Comparison of ENCODE assay signal across 23 cellular contexts in genomic region chr2:9203876-9204275, GRCh38. TPM values are rescaled to one million over a fixed set of nuclear protein-coding genes. Genes with fewer than 3 reads are reported as not detected.
A peak's percentile ranks its signal among the peaks of the same experiment; 100 is the strongest.
DNase-seq lines count a peak whose midpoint lies in the region; ATAC-seq, FAIRE-seq and TF ChIP-seq lines count a peak whose summit lies in the region.
"Had no signal": no experiment of that assay in that cellular context is flagged by ENCODE, and none has a peak within 500 bp of the region (broad histone marks: within the 10 kb centered on the region; RNA-seq: fewer than 3 reads in every experiment).

No MANE protein-coding gene starts in this region.

- POLR2A ChIA-PET in HepG2 (lab: Yijun Ruan, JAX), result interaction anchor here (1.4 to 7.9 kb wide), 3 partner anchors 25 to 133 kb away, joined by 6 to 92 read pairs (median 11); no protein-coding TSS in a partner anchor

- WGBS in HepG2 (ENCODE audit: low lambda C conversion rate), result 74% methylated on average over 5 of the region's 5 CpGs
- WGBS in right lobe of liver (ENCODE audit: insufficient coverage, low coverage, low lambda C conversion rate, missing lambda C conversion rate), result 68% methylated on average over 5 of the region's 5 CpGs

- in situ Hi-C loops in HepG2 (cut with HindIII; ENCODE audit: extremely low pct_ligation_motif_present, low pct_unique_long_range_greater_than_20kb), result loop anchor here (10.0 kb wide), 2 partner anchors 59 to 131 kb away; no protein-coding TSS in a partner anchor

- H3K27me3 ChIP-seq in HepG2 (ENCODE audit: control insufficient read depth in 1 of 2, insufficient read depth in 2 of 2, low read length in 2 of 2), result no peaks in the 10 kb centered on the region; a peak in 1 of 5 replicates
- no peaks in the 10 kb centered on the region for H3K27me3 ChIP-seq in right lobe of liver
- H3K27me3 ChIP-seq: BLaER1 had no signal

- no peak overlapping the region for H3K4me2 ChIP-seq in HepG2 (ENCODE audit: low read depth, low read length)
- H3K4me2 ChIP-seq: BLaER1, GM23338 had no signal

- FAIRE-seq in HepG2 (lab: Jason Lieb, UNC) (no peak), D721Med (lab: Jason Lieb, UNC) (no peak)
- FAIRE-seq: A204.1, GM12891, GM18507 had no signal

- H3K27me3 Mint-ChIP-seq in nephron (ENCODE audit: low read depth), result peaks cover 6% of the 10 kb centered on the region
- peaks cover 49 to 53% of the 10 kb centered on the region in 2 donors for H3K27me3 Mint-ChIP-seq in effector memory CD8-positive, alpha-beta T cell

- H3K9me3 ChIP-seq in HepG2 (ENCODE audit: low read length) (no peaks in the 10 kb centered on the region), right lobe of liver (no peaks in the 10 kb centered on the region)
- H3K9me3 ChIP-seq: BLaER1 had no signal

- H2AFZ ChIP-seq in HepG2 (ENCODE audit: low read length), result no peak overlapping the region
- H2AFZ ChIP-seq: GM23338 had no signal

- no peak overlapping the region for H3K9ac ChIP-seq in HepG2 (ENCODE audit: insufficient read depth, low read depth, low read length)
- H3K9ac ChIP-seq: BLaER1 had no signal

- H3K4me1 ChIP-seq in HepG2 (ENCODE audit: insufficient read depth, low read length) (peaks cover 58% of the 10 kb centered on the region), right lobe of liver (peaks cover 0 to 14% (median 3%) of the 10 kb centered on the region in 4 donors)

- no peak overlapping the region for H3K27ac ChIP-seq in HepG2 (ENCODE audit: extremely low read length, insufficient read depth, low read length)
- H3K27ac ChIP-seq in right lobe of liver, result no peak overlapping the region
- H3K27ac ChIP-seq: 22Rv1, BLaER1, C4-2B had no signal

- CTCF ChIA-PET in HepG2 (lab: Yijun Ruan, JAX; ENCODE audit: low intra/inter-chr PET ratio, low total read pairs), result no interaction called here

- TF ChIP-seq CTCF in HepG2 (CRISPR knock-in tag; IDR thresholded peaks at IDR 0.05) (no peak), right lobe of liver (IDR thresholded peaks at IDR 0.05) (no peak), nephron (IDR thresholded peaks at IDR 0.05; ENCODE audit: unreplicated experiment in 3 of 3) (no peak), D721Med (IDR thresholded peaks at IDR 0.05; ENCODE audit: insufficient read depth, missing control alignments) (no peak)

- no peaks in the 10 kb centered on the region for H3K36me3 Mint-ChIP-seq in nephron (ENCODE audit: low read depth)
- H3K36me3 Mint-ChIP-seq in effector memory CD8-positive, alpha-beta T cell (ENCODE audit: insufficient read depth), result peaks cover 2% of the 10 kb centered on the region
- H3K36me3 Mint-ChIP-seq: CD4-positive, CD25-positive, alpha-beta regulatory T cell; CD8-positive, alpha-beta T cell had no signal

- ATAC-seq in HepG2, result no peak
- no peak for ATAC-seq in right lobe of liver
- no peak for ATAC-seq in effector memory CD8-positive, alpha-beta T cell (replicated peaks)
- ATAC-seq: CD8-positive, alpha-beta T cell; GM23338; HCT116 had no signal

- H3K4me3 ChIP-seq in HepG2 (replicated peaks in 1 of 3; ENCODE audit: insufficient read depth in 1 of 3, low read depth in 2 of 3, low read length in 3 of 3) (no peak overlapping the region), right lobe of liver (no peak overlapping the region)
- H3K4me3 ChIP-seq: BLaER1, GM23338 had no signal

- no peak for TF ChIP-seq RAD21 in HepG2 (CRISPR knock-in tag; IDR thresholded peaks at IDR 0.05)

- H3K4me1 Mint-ChIP-seq in nephron, result peaks cover 23% of the 10 kb centered on the region
- H3K4me1 Mint-ChIP-seq in effector memory CD8-positive, alpha-beta T cell (ENCODE audit: low read depth in 2 of 2), result peaks cover 0 to 2% of the 10 kb centered on the region in 2 donors

- peaks cover 4% of the 10 kb centered on the region; the same call in 1 of the 2 replicates for H4K20me1 ChIP-seq in HepG2 (ENCODE audit: insufficient read depth, low read length)

- H3K79me2 ChIP-seq in HepG2 (ENCODE audit: insufficient read depth, low read length), result peaks cover 12% of the 10 kb centered on the region

- TF ChIP-seq POLR2A in HepG2 (IDR thresholded peaks at IDR 0.05; ENCODE audit: insufficient read depth in 1 of 2, low read depth in 2 of 2, low read length in 2 of 2) (no peak), right lobe of liver (IDR thresholded peaks at IDR 0.05) (no peak)

- H3K4me3 Mint-ChIP-seq in nephron, result peak overlapping the region; percentile 36 to 57 (median 45)
- H3K4me3 Mint-ChIP-seq in effector memory CD8-positive, alpha-beta T cell, result no peak overlapping the region
- H3K4me3 Mint-ChIP-seq: B cell; CD8-positive, alpha-beta T cell; GM23338; H9 had no signal

- intact Hi-C loops in HepG2 (cut with micrococcal nuclease; ENCODE audit: unreplicated experiment), result loop anchor here (2.0 to 5.0 kb wide), 2 partner anchors 37 to 219 kb away; partner anchors contain the start of genes CPSF3 and ITGB1BP1
- intact Hi-C loops in right lobe of liver (cut with DNase I), result loop anchor here in 1 of 2 donors (10.0 kb wide), 1 partner anchor 131 kb away; no protein-coding TSS in a partner anchor

- DNase-seq in HepG2 (ENCODE audit: low spot score) (no peak), right lobe of liver (no peak), renal cortical epithelial cell (ENCODE audit: low read depth) (peak; percentile 89), ureter (ENCODE audit: low spot score) (peak; percentile 28), NCI-H146 (lab: John Stamatoyannopoulos, UW) (no peak), D721Med (ENCODE audit: insufficient read length, low spot score) (no peak)
- no peak for DNase-seq in effector memory CD8-positive, alpha-beta T cell
- DNase-seq: CD4-positive, CD25-positive, alpha-beta regulatory T cell; CD8-positive, alpha-beta T cell; DMS53; DMS79 treated with DMSO at 0.1 percent for 48 hours; GF-D8; H9 had no signal

- TF ChIP-seq EP300 in HepG2 (IDR thresholded peaks at IDR 0.05; ENCODE audit: low read depth in 2 of 2, low read length in 2 of 2) (no peak), HepG2 (CRISPR knock-in tag; IDR thresholded peaks at IDR 0.05; ENCODE audit: borderline replicate concordance) (no peak)

- peak overlapping the region; percentile 47 to 94 (median 74) for H3K27ac Mint-ChIP-seq in nephron
- no peak overlapping the region for H3K27ac Mint-ChIP-seq in effector memory CD8-positive, alpha-beta T cell
- H3K27ac Mint-ChIP-seq: B cell; CD8-positive, alpha-beta T cell; GM23338; H9 had no signal

- no peaks in the 10 kb centered on the region for H3K36me3 ChIP-seq in HepG2 (replicated peaks in 1 of 2; ENCODE audit: control insufficient read depth in 1 of 2, insufficient read depth in 2 of 2, low read length in 2 of 2)
- no peaks in the 10 kb centered on the region for H3K36me3 ChIP-seq in right lobe of liver
- H3K36me3 ChIP-seq: BLaER1 had no signal

- H3K9me3 Mint-ChIP-seq in nephron, result no peaks in the 10 kb centered on the region
- no peaks in the 10 kb centered on the region for H3K9me3 Mint-ChIP-seq in effector memory CD8-positive, alpha-beta T cell
- H3K9me3 Mint-ChIP-seq: CD8-positive, alpha-beta T cell; GM23338; H9 had no signal

- BruUV-seq in HepG2 (replicated peaks; lab: Mats Ljungman, UMichigan), result no TSS peak

TF ChIP-seq in HepG2, 621 proteins besides CTCF, POLR2A, EP300 and RAD21:
- 0 out of 2 replicates have a peak, but pooled peaks have one; percentile 20 for TF ChIP-seq TCF7L2 (IDR thresholded peaks at IDR 0.05; ENCODE audit: low read depth, low read length)
- no peak for TF ChIP-seq ZNF350 (CRISPR knock-in tag; IDR thresholded peaks at IDR 0.05; ENCODE audit: borderline replicate concordance, low read depth)
- no peak for TF ChIP-seq ZSCAN21 (CRISPR knock-in tag; IDR thresholded peaks at IDR 0.05; ENCODE audit: borderline replicate concordance)
- TF ChIP-seq ZNF83 (CRISPR knock-in tag; IDR thresholded peaks at IDR 0.05; ENCODE audit: borderline replicate concordance), result no peak

RNA-seq across cellular contexts. Expression of gene ASAP2, which starts 2.7 kb away (rescaled TPM):
- total RNA-seq in HepG2 (2016; rRNA removed; fragmentation: Illumina TruSeq; extraction: Trizol) (7.3 and 7.5 TPM in 2 replicates), right lobe of liver (1 to 10 TPM; 2.4 to 5.2 (median 3.9) TPM), renal cortical epithelial cell (59.4 and 68.6 TPM in 2 replicates), ureter (42.1 TPM)
- total RNA-seq in HepG2 (2016; cell fraction: cytosol; rRNA removed; fragmentation: Illumina TruSeq; extraction: Trizol; ENCODE audit: low read depth), result 2.7 and 4.4 TPM in 2 replicates
- total RNA-seq in HepG2 (2016; cell fraction: insoluble cytoplasmic fraction; rRNA removed; fragmentation: Illumina TruSeq; extraction: Trizol), result 5.8 and 6.1 TPM in 2 replicates
- 5.3 and 5.4 TPM in 2 replicates for total RNA-seq in HepG2 (2016; cell fraction: membrane; rRNA removed; fragmentation: Illumina TruSeq; extraction: Trizol)
- 9.2 and 12.1 TPM in 2 replicates for total RNA-seq in HepG2 (2016; cell fraction: nucleus; rRNA removed; fragmentation: Illumina TruSeq; extraction: Trizol)
- 15.5 and 22.3 TPM in 2 replicates for polyA plus RNA-seq in HepG2 (2011; rRNA removed)
- polyA plus RNA-seq in HepG2 (2011; cell fraction: cytosol; rRNA removed), result 10.3 and 11.1 TPM in 2 replicates
- 23.5 and 27.0 TPM in 2 replicates for polyA plus RNA-seq in HepG2 (2011; cell fraction: nucleus; rRNA removed)
- polyA plus RNA-seq in HepG2 (2012), result 8.6 and 9.2 TPM in 2 replicates
- 0.52 and 0.53 TPM in 2 replicates for polyA plus RNA-seq in HepG2 (2016; cell fraction: cytosol; fragmentation: Illumina TruSeq; extraction: Trizol; ENCODE audit: low read depth)
- 6.8 and 8.0 TPM in 2 replicates for polyA plus RNA-seq in HepG2 (2016; cell fraction: insoluble cytoplasmic fraction; fragmentation: Illumina TruSeq; extraction: Trizol; ENCODE audit: low read depth)
- 2.2 and 2.8 TPM in 2 replicates for polyA plus RNA-seq in HepG2 (2016; cell fraction: membrane; fragmentation: Illumina TruSeq; extraction: Trizol; ENCODE audit: low read depth)
- 12.8 and 15.6 TPM in 2 replicates for polyA plus RNA-seq in HepG2 (2016; cell fraction: nucleus; fragmentation: Illumina TruSeq; extraction: Trizol; ENCODE audit: insufficient read depth, low read depth)
- 13.6 and 22.4 TPM in 2 replicates for polyA minus RNA-seq in HepG2 (2011; rRNA and poly(A)+ RNA removed; ENCODE audit: low replicate concordance)
- polyA minus RNA-seq in HepG2 (2011; cell fraction: cytosol; rRNA and poly(A)+ RNA removed), result 14.0 and 17.7 TPM in 2 replicates
- 49.2 and 56.1 TPM in 2 replicates for polyA minus RNA-seq in HepG2 (2011; cell fraction: nucleus; rRNA and poly(A)+ RNA removed)
- total RNA-seq: B cell; CD8-positive, alpha-beta T cell had no signal
- polyA plus RNA-seq: CD4-positive, CD25-positive, alpha-beta regulatory T cell had no signal

Comparison
In these comparisons a context has a peak if more than half of its experiments do, and no peak if none do; other contexts are left out.
1. DNase-seq: peak in renal cortical epithelial cell (single experiment) and ureter (single experiment); none in HepG2 (single experiment), right lobe of liver (0 of 3), NCI-H146 (single experiment), D721Med (single experiment) and effector memory CD8-positive, alpha-beta T cell (0 of 3).
2. H3K27ac Mint-ChIP-seq: peak in nephron (3 of 3); none in effector memory CD8-positive, alpha-beta T cell (0 of 2).
3. H3K4me3 Mint-ChIP-seq: peak in nephron (3 of 3); none in effector memory CD8-positive, alpha-beta T cell (0 of 2).